1 cellular context compared by ENCODE assay signal in genomic region chr17:42519546-42520444, GRCh38.
TF ChIP-seq lines count a peak whose summit lies in the region.

No MANE protein-coding gene starts in this region.

TF ChIP-seq in K562, 482 proteins besides CTCF, POLR2A, EP300 and RAD21 (continued from another document and continues in another):
- TF ChIP-seq ZNF518B (CRISPR knock-in tag; IDR thresholded peaks at IDR 0.05) (no peak), GABPB1 (CRISPR knock-in tag; IDR thresholded peaks at IDR 0.05) (no peak), SIN3B (IDR thresholded peaks at IDR 0.05; ENCODE audit: low read depth) (no peak), IRF2 (CRISPR knock-in tag; IDR thresholded peaks at IDR 0.05) (no peak), CUX1 (CRISPR knock-in tag; IDR thresholded peaks at IDR 0.05) (peak; percentile 42; the same call in 1 of the 2 replicates), MAFK (IDR thresholded peaks at IDR 0.05; ENCODE audit: low read length) (peak; percentile 63; the same call in 1 of the 2 replicates), ZNF12 (CRISPR knock-in tag; IDR thresholded peaks at IDR 0.05) (0 out of 2 replicates have a peak, but pooled peaks have one; percentile 49), NR2C1 (IDR thresholded peaks at IDR 0.05) (no peak), NR2C1 (tag; IDR thresholded peaks at IDR 0.05) (0 out of 2 replicates have a peak, but pooled peaks have one; percentile 22), FUS (optimal IDR thresholded peaks at IDR 0.05; ENCODE audit: low read depth, low read length) (no peak), POLR2G (IDR thresholded peaks at IDR 0.05; ENCODE audit: low read depth, low read length) (0 out of 2 replicates have a peak, but pooled peaks have one; percentile 31), NR2C2 (CRISPR knock-in tag; IDR thresholded peaks at IDR 0.05) (no peak), NR2C2 (tag; IDR thresholded peaks at IDR 0.05) (peak; percentile 60; the same call in 1 of the 2 replicates), PURB (CRISPR knock-in tag; IDR thresholded peaks at IDR 0.05; ENCODE audit: low read depth) (no peak), RAD51 (IDR thresholded peaks at IDR 0.05; ENCODE audit: borderline replicate concordance, low read depth) (peak; percentile 46; the same call in 1 of the 2 replicates), ZNF639 (CRISPR knock-in tag; conservative IDR thresholded peaks at IDR 0.05 in 1 of 2, IDR thresholded peaks at IDR 0.05 in 1 of 2) (no peak; a peak in 2 of 4 replicates), ZNF134 (CRISPR knock-in tag; conservative IDR thresholded peaks at IDR 0.05) (no peak), CBFA2T2 (conservative IDR thresholded peaks at IDR 0.05) (0 out of 2 replicates have a peak, but pooled peaks have one; percentile 13), USF1 (CRISPR knock-in tag; IDR thresholded peaks at IDR 0.05) (peak; percentile 63), ZNF644 (tag; IDR thresholded peaks at IDR 0.05; ENCODE audit: low read depth) (no peak; the same call in none of the 2 replicates), MXI1 (IDR thresholded peaks at IDR 0.05; ENCODE audit: low read depth, low read length) (no peak), GATA2 (CRISPR knock-in tag; IDR thresholded peaks at IDR 0.05) (no peak), NFXL1 (CRISPR knock-in tag; IDR thresholded peaks at IDR 0.05) (peak; percentile 40; the same call in 1 of the 2 replicates), GTF2B (IDR thresholded peaks at IDR 0.05; ENCODE audit: extremely low read depth, insufficient read length) (no peak), ZFP36 (IDR thresholded peaks at IDR 0.05; ENCODE audit: low read depth, low read length, partially characterized antibody) (peak; percentile 61), ATF1 (CRISPR knock-in tag; IDR thresholded peaks at IDR 0.05) (no peak), ATF1 (tag; IDR thresholded peaks at IDR 0.05) (no peak), NR4A1 (CRISPR knock-in tag; IDR thresholded peaks at IDR 0.05) (no peak), NR4A1 (tag; IDR thresholded peaks at IDR 0.05) (no peak), L3MBTL2 (IDR thresholded peaks at IDR 0.05) (peak; percentile 59; the same call in 1 of the 2 replicates), VEZF1 (CRISPR knock-in tag; IDR thresholded peaks at IDR 0.05) (peak; percentile 29), ZNF174 (CRISPR knock-in tag; IDR thresholded peaks at IDR 0.05) (no peak), TFAP4 (CRISPR knock-in tag; IDR thresholded peaks at IDR 0.05; ENCODE audit: borderline replicate concordance) (peak; percentile 25; the same call in 1 of the 2 replicates), POLR2B (IDR thresholded peaks at IDR 0.05; ENCODE audit: low read depth, partially characterized antibody) (no peak)
- TF ChIP-seq, protein P1, sequence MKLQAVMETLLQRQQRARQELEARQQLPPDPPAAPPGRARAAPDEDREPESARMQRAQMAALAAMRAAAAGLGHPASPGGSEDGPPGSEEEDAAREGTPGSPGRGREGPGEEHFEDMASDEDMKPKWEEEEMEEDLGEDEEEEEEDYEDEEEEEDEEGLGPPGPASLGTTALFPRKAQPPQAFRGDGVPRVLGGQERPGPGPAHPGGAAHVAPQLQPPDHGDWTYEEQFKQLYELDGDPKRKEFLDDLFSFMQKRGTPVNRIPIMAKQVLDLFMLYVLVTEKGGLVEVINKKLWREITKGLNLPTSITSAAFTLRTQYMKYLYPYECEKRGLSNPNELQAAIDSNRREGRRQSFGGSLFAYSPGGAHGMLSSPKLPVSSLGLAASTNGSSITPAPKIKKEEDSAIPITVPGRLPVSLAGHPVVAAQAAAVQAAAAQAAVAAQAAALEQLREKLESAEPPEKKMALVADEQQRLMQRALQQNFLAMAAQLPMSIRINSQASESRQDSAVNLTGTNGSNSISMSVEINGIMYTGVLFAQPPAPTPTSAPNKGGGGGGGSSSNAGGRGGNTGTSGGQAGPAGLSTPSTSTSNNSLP (IDR thresholded peaks at IDR 0.05; ENCODE audit: borderline replicate concordance, low read depth, low read length) = no peak
- TF ChIP-seq, protein P2, sequence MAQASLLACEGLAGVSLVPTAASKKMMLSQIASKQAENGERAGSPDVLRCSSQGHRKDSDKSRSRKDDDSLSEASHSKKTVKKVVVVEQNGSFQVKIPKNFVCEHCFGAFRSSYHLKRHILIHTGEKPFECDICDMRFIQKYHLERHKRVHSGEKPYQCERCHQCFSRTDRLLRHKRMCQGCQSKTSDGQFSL (CRISPR knock-in tag; IDR thresholded peaks at IDR 0.05) = no peak
- TF ChIP-seq, protein P2 (tag; IDR thresholded peaks at IDR 0.05) = no peak
- TF ChIP-seq, protein P3, sequence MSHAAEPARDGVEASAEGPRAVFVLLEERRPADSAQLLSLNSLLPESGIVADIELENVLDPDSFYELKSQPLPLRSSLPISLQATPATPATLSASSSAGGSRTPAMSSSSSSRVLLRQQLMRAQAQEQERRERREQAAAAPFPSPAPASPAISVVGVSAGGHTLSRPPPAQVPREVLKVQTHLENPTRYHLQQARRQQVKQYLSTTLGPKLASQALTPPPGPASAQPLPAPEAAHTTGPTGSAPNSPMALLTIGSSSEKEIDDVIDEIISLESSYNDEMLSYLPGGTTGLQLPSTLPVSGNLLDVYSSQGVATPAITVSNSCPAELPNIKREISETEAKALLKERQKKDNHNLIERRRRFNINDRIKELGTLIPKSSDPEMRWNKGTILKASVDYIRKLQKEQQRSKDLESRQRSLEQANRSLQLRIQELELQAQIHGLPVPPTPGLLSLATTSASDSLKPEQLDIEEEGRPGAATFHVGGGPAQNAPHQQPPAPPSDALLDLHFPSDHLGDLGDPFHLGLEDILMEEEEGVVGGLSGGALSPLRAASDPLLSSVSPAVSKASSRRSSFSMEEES (CRISPR knock-in tag; IDR thresholded peaks at IDR 0.05) = peak; percentile 36; the same call in 1 of the 2 replicates
- TF ChIP-seq, protein P4, sequence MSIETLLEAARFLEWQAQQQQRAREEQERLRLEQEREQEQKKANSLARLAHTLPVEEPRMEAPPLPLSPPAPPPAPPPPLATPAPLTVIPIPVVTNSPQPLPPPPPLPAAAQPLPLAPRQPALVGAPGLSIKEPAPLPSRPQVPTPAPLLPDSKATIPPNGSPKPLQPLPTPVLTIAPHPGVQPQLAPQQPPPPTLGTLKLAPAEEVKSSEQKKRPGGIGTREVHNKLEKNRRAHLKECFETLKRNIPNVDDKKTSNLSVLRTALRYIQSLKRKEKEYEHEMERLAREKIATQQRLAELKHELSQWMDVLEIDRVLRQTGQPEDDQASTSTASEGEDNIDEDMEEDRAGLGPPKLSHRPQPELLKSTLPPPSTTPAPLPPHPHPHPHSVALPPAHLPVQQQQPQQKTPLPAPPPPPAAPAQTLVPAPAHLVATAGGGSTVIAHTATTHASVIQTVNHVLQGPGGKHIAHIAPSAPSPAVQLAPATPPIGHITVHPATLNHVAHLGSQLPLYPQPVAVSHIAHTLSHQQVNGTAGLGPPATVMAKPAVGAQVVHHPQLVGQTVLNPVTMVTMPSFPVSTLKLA (conservative IDR thresholded peaks at IDR 0.05) = 0 out of 4 replicates have a peak, but pooled peaks of 1 of the 2 experiments have one; percentile 40
